15 cellular contexts compared by ENCODE assay signal in the genomic region with DNA sequence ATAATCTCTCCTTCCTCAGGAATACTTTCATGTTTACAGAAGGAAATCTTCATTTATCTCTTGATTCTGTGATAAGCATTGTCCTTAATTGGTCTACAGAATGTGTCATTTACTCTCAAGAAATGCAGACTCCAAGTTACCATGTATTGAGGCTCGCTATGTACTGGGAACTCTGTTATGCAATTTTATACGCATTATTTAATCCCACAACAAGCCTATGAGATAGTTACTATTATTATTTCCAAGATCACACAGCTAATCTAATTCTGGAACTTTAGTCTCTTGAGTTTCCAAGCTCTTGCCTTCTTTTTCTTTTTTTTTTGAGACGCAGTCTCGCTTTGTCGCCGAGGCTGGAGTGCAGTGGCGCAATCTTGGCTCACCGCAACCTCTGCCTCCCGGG. TPM values are rescaled to one million over a fixed set of nuclear protein-coding genes. Genes with fewer than 3 reads are reported as not detected.
DNase-seq lines count a peak whose midpoint lies in the region; ATAC-seq lines count a peak whose summit lies in the region.
"Had no signal": no experiment of that assay in that cellular context is flagged by ENCODE, and none has a peak within 500 bp of the region (broad histone marks: within the 10 kb centered on the region; RNA-seq: fewer than 3 reads in every experiment).

No MANE protein-coding gene starts in this region.

- intact Hi-C loops in right cardiac atrium (cut with DNase I) (no loop called here), cardiac septum (cut with DNase I) (no loop called here)

- DNase-seq in right cardiac atrium (no peak), cardiac septum (ENCODE audit: low spot score) (no peak), OCI-M1 (lab: John Stamatoyannopoulos, UW) (no peak), hepatic stellate cell (ENCODE audit: low spot score) (no peak), RPMI8226 (no peak), DMS79 (lab: John Stamatoyannopoulos, UW) (no peak)
- DNase-seq: 8988T; CD4-positive, alpha-beta memory T cell; NCI-H187 treated with DMSO at 0.1 percent for 48 hours; NCI-H2171; NK-92 treated with Interleukin-12 subunit alpha and Interleukin-12 subunit beta, amount 100 ng/mL, for 24 hours had no signal

- H3K27ac ChIP-seq in right cardiac atrium (ENCODE audit: low read length) (peak overlapping the region; percentile 27), muscle layer of duodenum (ENCODE audit: low read length) (peak overlapping the region; percentile 68), stomach smooth muscle (ENCODE audit: low read length) (peak overlapping the region; percentile 63)
- H3K27ac ChIP-seq: RWPE1 had no signal

- ATAC-seq in right cardiac atrium = no peak
- ATAC-seq: GM12878 had no signal

- H3K27me3 ChIP-seq in right cardiac atrium (ENCODE audit: control insufficient read depth, insufficient read depth) (no peaks in the 10 kb centered on the region), muscle layer of duodenum (ENCODE audit: low read depth, low read length) (no peaks in the 10 kb centered on the region), stomach smooth muscle (ENCODE audit: control insufficient read depth in 1 of 2, insufficient read depth in 2 of 2, low read length in 2 of 2) (no peaks in the 10 kb centered on the region)

- H3K9ac ChIP-seq in stomach smooth muscle (ENCODE audit: low read length in 2 of 2) = no peak overlapping the region

- H3K36me3 ChIP-seq in muscle layer of duodenum (ENCODE audit: control insufficient read depth in 1 of 2, insufficient read depth in 2 of 2, low read length in 2 of 2) = no peaks in the 10 kb centered on the region
- no peaks in the 10 kb centered on the region for H3K36me3 ChIP-seq in stomach smooth muscle (ENCODE audit: control insufficient read depth in 2 of 2, insufficient read depth in 2 of 2, low read length in 2 of 2)

- H3K4me3 ChIP-seq in right cardiac atrium (ENCODE audit: low read length) = no peak overlapping the region
- no peak overlapping the region for H3K4me3 ChIP-seq in muscle layer of duodenum (ENCODE audit: low read depth in 1 of 2, low read length in 2 of 2)
- H3K4me3 ChIP-seq in stomach smooth muscle (ENCODE audit: low read length in 2 of 2) = no peak overlapping the region
- H3K4me3 ChIP-seq: GM12878 had no signal

- 79% methylated on average over 9 of the region's 9 CpGs for WGBS in right cardiac atrium

- H3K9me3 ChIP-seq in right cardiac atrium (ENCODE audit: control insufficient read depth, low read length) (no peaks in the 10 kb centered on the region), muscle layer of duodenum (ENCODE audit: control insufficient read depth in 1 of 2, low read length in 2 of 2) (no peaks in the 10 kb centered on the region), stomach smooth muscle (ENCODE audit: control insufficient read depth in 2 of 2, low read length in 2 of 2) (no peaks in the 10 kb centered on the region)

- H3K4me1 ChIP-seq in right cardiac atrium (ENCODE audit: control insufficient read depth, insufficient read depth, low read length) = peaks cover 2% of the 10 kb centered on the region
- H3K4me1 ChIP-seq in muscle layer of duodenum (ENCODE audit: control insufficient read depth in 1 of 2, insufficient read depth in 2 of 2, low read length in 2 of 2) = peaks cover 4 to 22% of the 10 kb centered on the region in 2 donors
- H3K4me1 ChIP-seq in stomach smooth muscle (ENCODE audit: control insufficient read depth, insufficient read depth, low read length) = peaks cover 17% of the 10 kb centered on the region

RNA-seq across cellular contexts. Expression of a gene that starts 30.0 kb away (rescaled TPM):
- 10 to 100 TPM; 11.1 to 20.7 (median 11.5) TPM for total RNA-seq in right cardiac atrium
- polyA plus RNA-seq in right cardiac atrium = 6.1 TPM
- 19.5 TPM for total RNA-seq in cardiac septum
